Comparison of ENCODE assay signal across 8 cellular contexts in the genomic region with DNA sequence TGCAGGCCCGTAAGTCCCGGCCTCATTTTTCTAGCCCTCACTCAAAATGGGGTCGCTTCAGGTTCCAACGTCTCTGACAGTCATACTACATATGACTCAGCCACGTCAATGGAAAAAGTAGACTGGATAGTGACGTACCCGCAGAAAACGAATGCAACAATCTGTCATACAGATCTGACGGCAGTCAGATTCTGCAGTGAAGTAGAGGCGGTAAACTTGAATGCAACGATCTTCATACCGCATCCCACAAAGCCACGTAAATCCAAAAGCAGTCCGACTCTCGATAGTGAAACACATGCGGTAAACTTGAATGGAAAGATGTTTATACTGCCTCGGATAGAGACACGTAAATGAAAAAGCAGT. TPM values are rescaled to one million over a fixed set of nuclear protein-coding genes. Genes with fewer than 3 reads are reported as not detected.
A peak's percentile ranks its signal among the peaks of the same experiment; 100 is the strongest.
DNase-seq lines count a peak whose midpoint lies in the region; ATAC-seq lines count a peak whose summit lies in the region.

No MANE protein-coding gene starts in this region.

- H3K9me3 ChIP-seq in ES-I3 (ENCODE audit: control insufficient read depth, insufficient read depth, low read length) = no peaks in the 10 kb centered on the region; the same call in 1 of the 2 replicates

- H2AK5ac ChIP-seq in mesendoderm (ENCODE audit: low read length) = peak overlapping the region; percentile 43

- peak overlapping the region; percentile 53 for H3K4me3 ChIP-seq in mesendoderm (ENCODE audit: low read length)

- peak overlapping the region; percentile 81 for H3K4ac ChIP-seq in mesendoderm (ENCODE audit: low read depth, low read length)

- no peaks in the 10 kb centered on the region for H3K27me3 ChIP-seq in mesendoderm (ENCODE audit: insufficient read depth, low read length, poor library complexity)

- H3K4me2 ChIP-seq in mesendoderm (ENCODE audit: low read length) = peak overlapping the region; percentile 93

- ATAC-seq in HG02623 (IDR thresholded peaks at IDR 0.05; ENCODE audit: unreplicated experiment) (peak; percentile 19), GM18873 (IDR thresholded peaks at IDR 0.05; ENCODE audit: low FRiP score, unreplicated experiment) (no peak)

- no peak overlapping the region for H2BK15ac ChIP-seq in mesendoderm (replicated peaks; ENCODE audit: low read depth)

- DNase-seq in NCI-H2227 treated with DMSO at 0.1 percent for 48 hours (lab: John Stamatoyannopoulos, UW) = peak; percentile 77
- DNase-seq in activated CD4-positive, alpha-beta T cell treated with anti-CD3 and anti-CD28 coated beads for 48 hours = peak; percentile 83
- peak; percentile 92 for DNase-seq in dermis blood vessel endothelial cell
- DNase-seq in mesendoderm = no peak
- peak; percentile 80 for DNase-seq in stimulated activated CD8-positive, alpha-beta memory T cell treated with anti-CD3 and anti-CD28 coated beads, Interleukin-4, amount 100 ng/mL, for 48 hours

- H3K4me1 ChIP-seq in ES-I3 (ENCODE audit: insufficient read depth, low read length) (peaks cover 14% of the 10 kb centered on the region; the same call in 1 of the 2 replicates), mesendoderm (ENCODE audit: control insufficient read depth, low read depth, low read length) (peaks cover 3% of the 10 kb centered on the region)

- H4K5ac ChIP-seq in mesendoderm (ENCODE audit: low read length) = peak overlapping the region; percentile 21

- peak overlapping the region; percentile 48 for H2BK5ac ChIP-seq in mesendoderm (ENCODE audit: low read length)

- no peaks in the 10 kb centered on the region for H3K79me1 ChIP-seq in mesendoderm (ENCODE audit: low read length)

- H3K79me2 ChIP-seq in mesendoderm (ENCODE audit: control insufficient read depth, insufficient read depth, low read length) = no peaks in the 10 kb centered on the region

- H3K9ac ChIP-seq in ES-I3 (ENCODE audit: low read depth, low read length) (peak overlapping the region; percentile 60; the same call in 1 of the 2 replicates), mesendoderm (ENCODE audit: low read length) (peak overlapping the region; percentile 93)

- H3K18ac ChIP-seq in mesendoderm (ENCODE audit: low read length) = no peak overlapping the region

- peak overlapping the region; percentile 91 for H3K56ac ChIP-seq in mesendoderm (ENCODE audit: low read length)

- no peak overlapping the region for H4K8ac ChIP-seq in mesendoderm (ENCODE audit: low read depth, low read length)

- no peak overlapping the region for H2BK120ac ChIP-seq in mesendoderm (ENCODE audit: low read depth, low read length)

- peak overlapping the region; percentile 55 for H3K27ac ChIP-seq in mesendoderm (ENCODE audit: low read depth, low read length)

- H3K23ac ChIP-seq in mesendoderm (ENCODE audit: low read length) = peak overlapping the region; percentile 70

- no CpG with 5 or more reads among the region's 18 CpGs for WGBS in mesendoderm (ENCODE audit: extremely low coverage, insufficient coverage, low lambda C conversion rate)

- H3K36me3 ChIP-seq in ES-I3 (ENCODE audit: insufficient read depth, low read length) = no peaks in the 10 kb centered on the region
- no peaks in the 10 kb centered on the region for H3K36me3 ChIP-seq in mesendoderm (ENCODE audit: control insufficient read depth, insufficient read depth, low read length)

RNA-seq across cellular contexts. Expression of a gene that starts 38.4 kb away (rescaled TPM):
- 0.93 and 1.4 TPM in 2 replicates for total RNA-seq in dermis blood vessel endothelial cell
- 12.7 TPM for polyA plus RNA-seq in mesendoderm (2013, experiment 1 of 2)
- polyA plus RNA-seq in mesendoderm (2013, experiment 2 of 2) = 11.4 TPM
